Comparison of ENCODE assay signal across 8 cellular contexts in genomic region chr16:57475711-57476339, GRCh38. TPM values are rescaled to one million over a fixed set of nuclear protein-coding genes. Genes with fewer than 3 reads are reported as not detected.
DNase-seq lines count a peak whose midpoint lies in the region; ATAC-seq and TF ChIP-seq lines count a peak whose summit lies in the region.

No MANE protein-coding gene starts in this region.

- no peak overlapping the region for H3K9ac ChIP-seq in smooth muscle cell (ENCODE audit: low read depth)

- no peak overlapping the region for H2AFZ ChIP-seq in smooth muscle cell (ENCODE audit: low read depth)

- no peak overlapping the region for H3K4me2 ChIP-seq in smooth muscle cell

- H3F3A ChIP-seq in smooth muscle cell (ENCODE audit: low read depth) = peaks cover 13% of the 10 kb centered on the region

- H3K4me3 ChIP-seq in gastroesophageal sphincter (no peak overlapping the region), smooth muscle cell (no peak overlapping the region)

- TF ChIP-seq POLR2A in gastroesophageal sphincter (IDR thresholded peaks at IDR 0.05) = no peak

- H3K27me3 ChIP-seq in gastroesophageal sphincter = no peaks in the 10 kb centered on the region
- no peaks in the 10 kb centered on the region for H3K27me3 ChIP-seq in smooth muscle cell (ENCODE audit: low read depth)

- H3K36me3 ChIP-seq in gastroesophageal sphincter = peaks cover 0 to 50% of the 10 kb centered on the region in 2 donors
- no peaks in the 10 kb centered on the region for H3K36me3 ChIP-seq in smooth muscle cell (ENCODE audit: low read depth)

- peak; percentile 44 for TF ChIP-seq CTCF in 22Rv1 (IDR thresholded peaks at IDR 0.05)
- TF ChIP-seq CTCF in gastroesophageal sphincter (IDR thresholded peaks at IDR 0.05) = peak in 3 of 4 experiments; percentile 30 to 57 (median 47)
- peak; percentile 57 for TF ChIP-seq CTCF in smooth muscle cell (IDR thresholded peaks at IDR 0.05; ENCODE audit: borderline replicate concordance, insufficient read depth, poor library complexity, severe bottlenecking)

- peak; percentile 64 for DNase-seq in NOMO-1 treated with dmso at 0.1 percent for 144 hours (lab: John Stamatoyannopoulos, UW; ENCODE audit: unreplicated experiment)
- DNase-seq in activated T-cell treated with anti-CD3 and anti-CD28 coated beads for 24 hours (ENCODE audit: low read depth) = peak; percentile 64
- DNase-seq in smooth muscle cell (lab: John Stamatoyannopoulos, UW; ENCODE audit: unreplicated experiment) = no peak
- no peak for DNase-seq in HPDE6-E6E7 (ENCODE audit: extremely low spot score)

- H3K27ac ChIP-seq in 22Rv1 (no peak overlapping the region), gastroesophageal sphincter (peak overlapping the region in 3 of 4 donors; percentile 6 to 29 (median 9)), smooth muscle cell (ENCODE audit: low read depth) (no peak overlapping the region)

- no peak for TF ChIP-seq EP300 in gastroesophageal sphincter (IDR thresholded peaks at IDR 0.05)

- H4K20me1 ChIP-seq in smooth muscle cell (ENCODE audit: low read depth) = peaks cover 69% of the 10 kb centered on the region

- ATAC-seq in GM18511 (IDR thresholded peaks at IDR 0.05; ENCODE audit: unreplicated experiment) (peak; percentile 96), HG02943 (IDR thresholded peaks at IDR 0.05; ENCODE audit: low read depth, unreplicated experiment) (peak; percentile 62), gastroesophageal sphincter (no peak)

- WGBS in gastroesophageal sphincter (ENCODE audit: low coverage in 1 of 2), 2 donors = 0% methylated on average over 1 of the region's 12 CpGs; no CpG with 5 or more reads in 1 of the 2 donors
- 30% methylated on average over 12 of the region's 12 CpGs for WGBS in smooth muscle cell (ENCODE audit: low lambda C conversion rate)

- H3K4me1 ChIP-seq in gastroesophageal sphincter = peaks cover 0 to 59% (median 25%) of the 10 kb centered on the region in 3 donors
- peaks cover 30% of the 10 kb centered on the region for H3K4me1 ChIP-seq in smooth muscle cell (ENCODE audit: low read depth)

- H3K79me2 ChIP-seq in smooth muscle cell (ENCODE audit: low read depth) = peaks cover 37% of the 10 kb centered on the region

- no peaks in the 10 kb centered on the region for H3K9me3 ChIP-seq in gastroesophageal sphincter
- H3K9me3 ChIP-seq in smooth muscle cell (replicated peaks; ENCODE audit: low read depth) = no peaks in the 10 kb centered on the region

RNA-seq across cellular contexts. Expression of gene DOK4, which starts 10.5 kb away (rescaled TPM):
- total RNA-seq in gastroesophageal sphincter = 10 to 100 TPM; 16.6 to 36.6 (median 26.6) TPM
- total RNA-seq in smooth muscle cell = 36.5 and 43.5 TPM in 2 replicates
- 73.6 and 95.6 TPM in 2 replicates for polyA plus RNA-seq in smooth muscle cell

RNA-seq across cellular contexts. Expression of gene POLR2C, which starts 13.3 kb away (rescaled TPM):
- total RNA-seq in gastroesophageal sphincter = 100 to 1,000 TPM in 2 of 4 donors, 10 to 100 TPM in 2; 80.0 to 141 (median 100.0) TPM
- 60.9 and 90.0 TPM in 2 replicates for total RNA-seq in smooth muscle cell
- 58.0 and 67.3 TPM in 2 replicates for polyA plus RNA-seq in smooth muscle cell

RNA-seq across cellular contexts. Expression of gene COQ9, which starts 28.5 kb away (rescaled TPM):
- 100 to 1,000 TPM in 1 of 4 donors, 10 to 100 TPM in 3; 45.0 to 122 (median 84.9) TPM for total RNA-seq in gastroesophageal sphincter
- 34.7 and 38.1 TPM in 2 replicates for total RNA-seq in smooth muscle cell
- polyA plus RNA-seq in smooth muscle cell = 59.7 and 62.1 TPM in 2 replicates

RNA-seq across cellular contexts. Expression of gene CIAPIN1, which starts 28.6 kb away (rescaled TPM):
- total RNA-seq in gastroesophageal sphincter (10 to 100 TPM; 19.1 to 32.4 (median 25.8) TPM), smooth muscle cell (36.6 and 39.5 TPM in 2 replicates)
- polyA plus RNA-seq in smooth muscle cell = 58.1 and 67.4 TPM in 2 replicates

Comparison
In these comparisons a context has a peak if more than half of its experiments do, and no peak if none do; other contexts are left out.
1. H3K27ac ChIP-seq: peak in gastroesophageal sphincter (3 of 4); none in 22Rv1 (single experiment) and smooth muscle cell (single experiment).
2. DNase-seq: peak in NOMO-1 treated with dmso at 0.1 percent for 144 hours (single experiment) and activated T-cell treated with anti-CD3 and anti-CD28 coated beads for 24 hours (single experiment); none in smooth muscle cell (single experiment) and HPDE6-E6E7 (single experiment).
3. Peak in every context shown above with its lines, with median percentiles within 50 percentile points of each other: CTCF ChIP-seq.